Comparison of ENCODE assay signal across 10 cellular contexts in the genomic region with DNA sequence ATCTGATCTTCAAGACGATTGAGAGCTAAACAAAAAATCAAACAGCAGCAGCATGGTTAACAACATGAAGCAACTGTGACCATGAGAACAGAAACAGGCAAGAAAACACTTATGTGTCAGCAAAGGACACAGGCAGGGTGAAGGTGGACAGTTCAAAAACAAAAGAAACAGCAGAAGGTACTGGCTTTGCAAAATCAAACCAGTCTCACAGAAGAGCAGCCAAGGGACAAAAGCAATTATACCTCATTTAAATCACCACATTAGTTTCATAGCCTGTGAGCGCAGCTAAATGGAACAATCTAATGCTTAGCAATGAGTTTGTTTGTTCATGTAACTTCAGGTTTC. TPM values are rescaled to one million over a fixed set of nuclear protein-coding genes. Genes with fewer than 3 reads are reported as not detected.
A peak's percentile ranks its signal among the peaks of the same experiment; 100 is the strongest.
DNase-seq lines count a peak whose midpoint lies in the region; ATAC-seq, FAIRE-seq and TF ChIP-seq lines count a peak whose summit lies in the region.
"Had no signal": no experiment of that assay in that cellular context is flagged by ENCODE, and none has a peak within 500 bp of the region (broad histone marks: within the 10 kb centered on the region; RNA-seq: fewer than 3 reads in every experiment).

No MANE protein-coding gene starts in this region.

- no peaks in the 10 kb centered on the region; a peak in 1 of 4 replicates for H3K36me3 ChIP-seq in GM12878 (ENCODE audit: control insufficient read depth in 2 of 2, insufficient read depth in 2 of 2, low read length in 1 of 2)
- H3K36me3 ChIP-seq in mesendoderm (ENCODE audit: control insufficient read depth, insufficient read depth, low read length): peaks cover 5% of the 10 kb centered on the region
- H3K36me3 ChIP-seq in urinary bladder (ENCODE audit: insufficient read depth): no peaks in the 10 kb centered on the region

- TF ChIP-seq RAD21 in GM12878 (IDR thresholded peaks at IDR 0.05; ENCODE audit: insufficient read depth, low read depth, low read length): no peak

- peak overlapping the region; percentile 58 for H3K56ac ChIP-seq in mesendoderm (ENCODE audit: low read length)

- SMC1A ChIA-PET in GM12878 (lab: Charles Lee; ENCODE audit: uncharacterized antibody, unreplicated experiment): interaction anchor here (0.6 to 2.0 kb wide), 4 partner anchors 8 to 73 kb away, joined by 4 to 12 read pairs (median 6); no protein-coding TSS in a partner anchor

- peak overlapping the region; percentile 39 for H3K27ac Mint-ChIP-seq in activated naive CD4-positive, alpha-beta T cell treated with anti-CD3 and anti-CD28 coated beads, Interleukin-2, amount 10 ng/mL, durations not matched to agents 7 days and 5 days

- RAD21 ChIA-PET in GM12878 (lab: Charles Lee; ENCODE audit: unreplicated experiment): interaction anchor here (1.0 to 1.7 kb wide), 4 partner anchors 9 to 562 kb away, joined by 3 to 6 read pairs (median 3); no protein-coding TSS in a partner anchor

- H4K8ac ChIP-seq in mesendoderm (ENCODE audit: low read depth, low read length): no peak overlapping the region

- TF ChIP-seq CTCF in GM12878 (IDR thresholded peaks at IDR 0.05 in 2 of 3, conservative IDR thresholded peaks at IDR 0.05 in 1 of 3; ENCODE audit: control insufficient read depth in 2 of 3, extremely low read depth in 1 of 3, insufficient read depth in 1 of 3, low read depth in 3 of 3, low read length in 3 of 3): no peak

- H2BK120ac ChIP-seq in mesendoderm (ENCODE audit: low read depth, low read length): no peak overlapping the region

- H4K5ac ChIP-seq in mesendoderm (ENCODE audit: low read length): no peak overlapping the region

- H3K27ac ChIP-seq in GM12878 (ENCODE audit: control insufficient read depth, insufficient read depth) (no peak overlapping the region), mesendoderm (ENCODE audit: low read depth, low read length) (peak overlapping the region; percentile 57), urinary bladder (ENCODE audit: low read depth) (peak overlapping the region; percentile 32)
- H3K27ac ChIP-seq: BLaER1 had no signal

- no peaks in the 10 kb centered on the region for H3K79me2 ChIP-seq in GM12878 (ENCODE audit: control insufficient read depth, insufficient read depth, low read length)
- H3K79me2 ChIP-seq in mesendoderm (ENCODE audit: control insufficient read depth, insufficient read depth, low read length): no peaks in the 10 kb centered on the region

- POLR2A ChIA-PET in GM12878 (lab: Charles Lee): no interaction called here

- in situ Hi-C loops in GM12878 (cut with MboI): no loop called here

- no peak overlapping the region for H3K18ac ChIP-seq in mesendoderm (ENCODE audit: low read length)

- no peak overlapping the region for H3K4ac ChIP-seq in mesendoderm (ENCODE audit: low read depth, low read length)

- TF ChIP-seq POLR2A in GM12878 (IDR thresholded peaks at IDR 0.05; ENCODE audit: low read depth, low read length): no peak

- H3K9me3 ChIP-seq in GM12878 (replicated peaks; ENCODE audit: control insufficient read depth, insufficient read depth, low read length): no peaks in the 10 kb centered on the region

- no peaks in the 10 kb centered on the region for H4K20me1 ChIP-seq in GM12878 (ENCODE audit: control insufficient read depth, insufficient read depth)
- H4K20me1 ChIP-seq: BLaER1 had no signal

- no peak overlapping the region for H2AFZ ChIP-seq in GM12878 (ENCODE audit: control insufficient read depth, low read depth, low read length)

- H3K4me3 ChIP-seq in GM12878 (no peak overlapping the region), mesendoderm (ENCODE audit: low read length) (no peak overlapping the region), urinary bladder (ENCODE audit: low read depth, low read length) (no peak overlapping the region)
- H3K4me3 ChIP-seq: BLaER1 had no signal

- no peak overlapping the region for H3K9ac ChIP-seq in GM12878 (ENCODE audit: control insufficient read depth, insufficient read depth, low read length)
- H3K9ac ChIP-seq in mesendoderm (ENCODE audit: low read length): peak overlapping the region; percentile 11
- H3K9ac ChIP-seq: BLaER1 had no signal

- peak overlapping the region; percentile 23; the same call in 1 of the 2 replicates for H3K4me2 ChIP-seq in GM12878 (ENCODE audit: control insufficient read depth, insufficient read depth)
- no peak overlapping the region for H3K4me2 ChIP-seq in mesendoderm (ENCODE audit: low read length)
- H3K4me2 ChIP-seq: BLaER1 had no signal

- peaks cover 20% of the 10 kb centered on the region for H3K4me1 Mint-ChIP-seq in activated naive CD4-positive, alpha-beta T cell treated with anti-CD3 and anti-CD28 coated beads, Interleukin-2, amount 10 ng/mL, durations not matched to agents 7 days and 5 days

- H2AK5ac ChIP-seq in mesendoderm (ENCODE audit: low read length): no peak overlapping the region

- H3K4me1 ChIP-seq in GM12878 (ENCODE audit: control insufficient read depth, insufficient read depth, low read length) (peaks cover 11% of the 10 kb centered on the region), mesendoderm (ENCODE audit: control insufficient read depth, low read depth, low read length) (peaks cover 10% of the 10 kb centered on the region), urinary bladder (ENCODE audit: insufficient read depth) (no peaks in the 10 kb centered on the region)

- no peak for DNase-seq in activated naive CD4-positive, alpha-beta T cell treated with anti-CD3 and anti-CD28 coated beads, Interleukin-2, amount 10 ng/mL, durations not matched to agents 7 days and 5 days
- DNase-seq in activated naive CD4-positive, alpha-beta T cell treated with anti-CD3 and anti-CD28 coated beads, Interleukin-2, amount 50 U/mL, for 16 hours: no peak
- no peak for DNase-seq in GM12878 (ENCODE audit: low read depth, low spot score)
- DNase-seq in mesendoderm: no peak
- DNase-seq in ureter (ENCODE audit: low spot score): no peak
- DNase-seq in Ammon's horn (ENCODE audit: low spot score): no peak
- DNase-seq: activated T-cell treated with anti-CD3 and anti-CD28 coated beads, Interleukin-2, amount 50 U/mL, for 4 hours had no signal

- no peak overlapping the region for H2BK15ac ChIP-seq in mesendoderm (replicated peaks; ENCODE audit: low read depth)

- peaks cover 70% of the 10 kb centered on the region for H3K36me3 Mint-ChIP-seq in activated naive CD4-positive, alpha-beta T cell treated with anti-CD3 and anti-CD28 coated beads, Interleukin-2, amount 10 ng/mL, durations not matched to agents 7 days and 5 days

- peak; percentile 91 for FAIRE-seq in GM12878 (lab: Jason Lieb, UNC)

- H3K27me3 ChIP-seq in GM12878 (replicated peaks in 1 of 2; ENCODE audit: control insufficient read depth in 2 of 2, insufficient read depth in 2 of 2, low read length in 1 of 2): no peaks in the 10 kb centered on the region
- no peaks in the 10 kb centered on the region for H3K27me3 ChIP-seq in mesendoderm (ENCODE audit: insufficient read depth, low read length, poor library complexity)
- H3K27me3 ChIP-seq: BLaER1 had no signal

- no peaks in the 10 kb centered on the region for H3K27me3 Mint-ChIP-seq in activated naive CD4-positive, alpha-beta T cell treated with anti-CD3 and anti-CD28 coated beads, Interleukin-2, amount 10 ng/mL, durations not matched to agents 7 days and 5 days

- intact Hi-C loops in GM12878 (cut with micrococcal nuclease; ENCODE audit: unreplicated experiment): no loop called here

- CTCF ChIA-PET in activated naive CD4-positive, alpha-beta T cell treated with anti-CD3 and anti-CD28 coated beads, Interleukin-2, amount 10 ng/mL, durations not matched to agents 7 days and 5 days (lab: Charles Lee): interaction anchor here (0.9 to 2.0 kb wide), 3 partner anchors 22 to 76 kb away, joined by 3 to 6 read pairs (median 3); no protein-coding TSS in a partner anchor
- CTCF ChIA-PET in GM12878 (lab: Yijun Ruan, JAX): interaction anchor here (0.6 to 3.2 kb wide), 8 partner anchors 10 to 280 kb away, joined by 3 to 16 read pairs (median 4); no protein-coding TSS in a partner anchor

- H3K4me3 Mint-ChIP-seq in activated naive CD4-positive, alpha-beta T cell treated with anti-CD3 and anti-CD28 coated beads, Interleukin-2, amount 10 ng/mL, durations not matched to agents 7 days and 5 days: no peak overlapping the region
- H3K4me3 Mint-ChIP-seq: activated T-cell treated with anti-CD3 and anti-CD28 coated beads, Interleukin-2, amount 50 U/mL, for 4 hours had no signal

- H3K9me3 Mint-ChIP-seq in activated naive CD4-positive, alpha-beta T cell treated with anti-CD3 and anti-CD28 coated beads, Interleukin-2, amount 10 ng/mL, durations not matched to agents 7 days and 5 days: no peaks in the 10 kb centered on the region
- H3K9me3 Mint-ChIP-seq: activated T-cell treated with anti-CD3 and anti-CD28 coated beads, Interleukin-2, amount 50 U/mL, for 4 hours had no signal

- no peak for TF ChIP-seq EP300 in GM12878 (IDR thresholded peaks at IDR 0.05; ENCODE audit: borderline replicate concordance in 1 of 2, control insufficient read depth in 1 of 2, low read depth in 2 of 2, low read length in 2 of 2)

- no peak overlapping the region for H3K23ac ChIP-seq in mesendoderm (ENCODE audit: low read length)

- BruUV-seq in GM12878 (replicated peaks; lab: Mats Ljungman, UMichigan): no TSS peak

- H2BK5ac ChIP-seq in mesendoderm (ENCODE audit: low read length): no peak overlapping the region

- ATAC-seq in GM12878: peak; percentile 85
- no peak for ATAC-seq in HG03039 (IDR thresholded peaks at IDR 0.05; ENCODE audit: unreplicated experiment)

- no peaks in the 10 kb centered on the region for H3K79me1 ChIP-seq in mesendoderm (ENCODE audit: low read length)

- 4% methylated on average over 2 of the region's 2 CpGs for WGBS in GM12878 (ENCODE audit: insufficient coverage, insufficient replicate concordance, low lambda C conversion rate, missing lambda C conversion rate)
- no CpG with 5 or more reads among the region's 2 CpGs for WGBS in mesendoderm (ENCODE audit: extremely low coverage, insufficient coverage, low lambda C conversion rate)
- WGBS in urinary bladder: 35% methylated on average over 2 of the region's 2 CpGs

RNA-seq across cellular contexts. Expression of a gene that starts 59.1 kb away (rescaled TPM):
- 0.93 and 1.9 TPM in 2 replicates for total RNA-seq in GM12878 (2013; cell fraction: nucleolus; rRNA removed)
- 12.2 and 16.3 TPM in 2 replicates for total RNA-seq in GM12878 (2014; rRNA removed)
- total RNA-seq in GM12878 (2014; rRNA removed; fragmentation: Illumina TruSeq; extraction: Trizol): 17.6 and 18.2 TPM in 2 replicates
- 17.9 and 18.9 TPM in 2 replicates for total RNA-seq in GM12878 (2021)
- 12.0 TPM for polyA plus RNA-seq in GM12878 (2011; ENCODE audit: low read depth)
- 9.3 and 10.4 TPM in 2 replicates for polyA plus RNA-seq in GM12878 (2011; rRNA removed)
- polyA plus RNA-seq in GM12878 (2011; cell fraction: cytosol; rRNA removed): 5.4 and 6.3 TPM in 2 replicates
- 20.0 and 22.4 TPM in 2 replicates for polyA plus RNA-seq in GM12878 (2011; cell fraction: nucleus; rRNA removed)
- 4.8 and 9.3 TPM in 2 replicates for polyA plus RNA-seq in GM12878 (2012)
- 17.7 and 18.0 TPM in 2 replicates for polyA plus RNA-seq in GM12878 (2014; fragmentation: Illumina TruSeq; extraction: Trizol)
- polyA plus RNA-seq in GM12878 (2014; fragmentation: Nextera tagmentation; extraction: Ambion mirVana): 1 to 10 TPM; 6.0 to 8.2 TPM
- 21.4 and 26.4 TPM in 2 replicates for polyA plus RNA-seq in GM12878 (2014; rRNA removed)
- polyA plus RNA-seq in GM12878 (2016; fragmentation: Nextera tagmentation; extraction: Ambion mirVana): 10 to 100 TPM; 15.7 to 16.9 TPM
- polyA minus RNA-seq in GM12878 (2011; rRNA and poly(A)+ RNA removed): 8.2 and 10.8 TPM in 2 replicates
- 3.5 and 4.8 TPM in 2 replicates for polyA minus RNA-seq in GM12878 (2011; cell fraction: cytosol; rRNA and poly(A)+ RNA removed)
- polyA minus RNA-seq in GM12878 (2011; cell fraction: nucleus; rRNA and poly(A)+ RNA removed): 4.1 and 9.7 TPM in 2 replicates
- polyA plus RNA-seq in mesendoderm (2013, experiment 1 of 2): 15.4 TPM
- 17.2 TPM for polyA plus RNA-seq in mesendoderm (2013, experiment 2 of 2)
- total RNA-seq in urinary bladder: 117 TPM
- polyA plus RNA-seq in urinary bladder: 91.4 TPM
- 151 TPM for total RNA-seq in ureter
